In genomic region chr13:111917086-111917485, GRCh38 we compare ENCODE assay signal across 18 cellular contexts.
DNase-seq lines count a peak whose midpoint lies in the region; ATAC-seq and TF ChIP-seq lines count a peak whose summit lies in the region.
"Had no signal": no experiment of that assay in that cellular context is flagged by ENCODE, and none has a peak within 500 bp of the region (broad histone marks: within the 10 kb centered on the region; RNA-seq: fewer than 3 reads in every experiment).

No MANE protein-coding gene starts in this region.

- H3K9me3 ChIP-seq in endodermal cell (ENCODE audit: control insufficient read depth, low read length) (no peaks in the 10 kb centered on the region), osteoblast (ENCODE audit: low read depth, low read length) (no peaks in the 10 kb centered on the region)
- H3K9me3 ChIP-seq: A549, HAP-1 had no signal

- H3K27me3 ChIP-seq in endodermal cell (ENCODE audit: control insufficient read depth, insufficient read depth, low read length, poor library complexity, severe bottlenecking) (no peaks in the 10 kb centered on the region), osteoblast (ENCODE audit: insufficient read depth, low read length) (no peaks in the 10 kb centered on the region)

- peak; percentile 21 for DNase-seq in activated effector memory CD4-positive, alpha-beta T cell treated with anti-CD3 and anti-CD28 coated beads, Interleukin-2, amount 50 U/mL, for 16 hours
- no peak for DNase-seq in activated effector memory CD4-positive, alpha-beta T cell treated with Interleukin-2 at 50 U/mL for 16 hours
- peak; percentile 35 for DNase-seq in endodermal cell
- peak; percentile 35 for DNase-seq in osteoblast (ENCODE audit: insufficient read length, low spot score, missing footprints)
- DNase-seq in NCI-H2107 treated with DMSO at 0.1 percent for 48 hours (lab: John Stamatoyannopoulos, UW; ENCODE audit: unreplicated experiment) = no peak
- DNase-seq: AML-193; Calu3; CD4-positive, alpha-beta T cell; DMS79 treated with DMSO at 0.1 percent for 48 hours; GF-D8 had no signal

- 77 to 81% methylated on average over 11 to 13 of the region's 13 CpGs for WGBS in endodermal cell (ENCODE audit: insufficient coverage in 1 of 2, insufficient read length in 1 of 2), 2 experiments

- no peak overlapping the region for H3K27ac Mint-ChIP-seq in endodermal cell
- H3K27ac Mint-ChIP-seq: CD4-positive, alpha-beta T cell; IgD-negative memory B cell had no signal

- no peaks in the 10 kb centered on the region for H3K9me3 Mint-ChIP-seq in endodermal cell
- H3K9me3 Mint-ChIP-seq: CD4-positive, alpha-beta T cell had no signal

- H3K4me3 Mint-ChIP-seq in endodermal cell = no peak overlapping the region
- H3K4me3 Mint-ChIP-seq: CD4-positive, alpha-beta T cell; IgD-negative memory B cell had no signal

- H3K36me3 ChIP-seq in endodermal cell (ENCODE audit: control insufficient read depth, insufficient read depth, low read length) (no peaks in the 10 kb centered on the region), osteoblast (ENCODE audit: insufficient read depth, low read length) (no peaks in the 10 kb centered on the region)
- H3K36me3 ChIP-seq: HAP-1 had no signal

- no peaks in the 10 kb centered on the region for H4K20me1 ChIP-seq in osteoblast (ENCODE audit: insufficient read depth, low read length)

- H3K4me2 ChIP-seq in osteoblast (ENCODE audit: insufficient read depth, low read length) = no peak overlapping the region
- H3K4me2 ChIP-seq: A549 had no signal

- no peak overlapping the region for H3K9ac ChIP-seq in endodermal cell (ENCODE audit: extremely low read depth, low read length, poor library complexity, severe bottlenecking)

- no peaks in the 10 kb centered on the region for H3K4me1 Mint-ChIP-seq in endodermal cell
- H3K4me1 Mint-ChIP-seq: IgD-negative memory B cell had no signal

- ATAC-seq in GM21390 (IDR thresholded peaks at IDR 0.05; ENCODE audit: unreplicated experiment) (no peak), GM19467 (IDR thresholded peaks at IDR 0.05; ENCODE audit: unreplicated experiment) (no peak)
- ATAC-seq: A549, HepG2 had no signal

- H3K36me3 Mint-ChIP-seq in endodermal cell (ENCODE audit: low read depth) = no peaks in the 10 kb centered on the region
- H3K36me3 Mint-ChIP-seq: IgD-negative memory B cell had no signal

- TF ChIP-seq CTCF in endodermal cell (conservative IDR thresholded peaks at IDR 0.05) = no peak
- TF ChIP-seq CTCF in osteoblast (IDR thresholded peaks at IDR 0.05; ENCODE audit: extremely low read depth, low read depth, low read length) = no peak

- H3K27ac ChIP-seq in endodermal cell (ENCODE audit: low read depth, low read length) (no peak overlapping the region), osteoblast (ENCODE audit: low read depth, low read length) (no peak overlapping the region)
- H3K27ac ChIP-seq: 22Rv1, A549, C4-2B had no signal

- no peak overlapping the region for H3K4me3 ChIP-seq in endodermal cell (ENCODE audit: low read length)
- H3K4me3 ChIP-seq in osteoblast (ENCODE audit: insufficient read depth, low read length) = no peak overlapping the region
- H3K4me3 ChIP-seq: A549, HAP-1 had no signal

- peaks cover 11% of the 10 kb centered on the region for H3K27me3 Mint-ChIP-seq in endodermal cell (ENCODE audit: insufficient read depth)
- H3K27me3 Mint-ChIP-seq: IgD-negative memory B cell had no signal

- no peaks in the 10 kb centered on the region for H3K4me1 ChIP-seq in endodermal cell (ENCODE audit: control insufficient read depth, insufficient read depth, low read length)
- no peaks in the 10 kb centered on the region for H3K4me1 ChIP-seq in osteoblast (ENCODE audit: insufficient read depth, low read length)
- H3K4me1 ChIP-seq: A549, HAP-1 had no signal

- H3K79me2 ChIP-seq in osteoblast (ENCODE audit: insufficient read depth, low read length) = no peaks in the 10 kb centered on the region

- H2AFZ ChIP-seq in osteoblast (ENCODE audit: low read length) = no peak overlapping the region

Comparison
In these comparisons a context has a peak if more than half of its experiments do, and no peak if none do; other contexts are left out.
1. DNase-seq: peak in activated effector memory CD4-positive, alpha-beta T cell treated with anti-CD3 and anti-CD28 coated beads, Interleukin-2, amount 50 U/mL, for 16 hours (single experiment), endodermal cell (single experiment) and osteoblast (single experiment); none in activated effector memory CD4-positive, alpha-beta T cell treated with Interleukin-2 at 50 U/mL for 16 hours (single experiment) and NCI-H2107 treated with DMSO at 0.1 percent for 48 hours (single experiment).